8 cellular contexts compared by ENCODE assay signal in the genomic region with DNA sequence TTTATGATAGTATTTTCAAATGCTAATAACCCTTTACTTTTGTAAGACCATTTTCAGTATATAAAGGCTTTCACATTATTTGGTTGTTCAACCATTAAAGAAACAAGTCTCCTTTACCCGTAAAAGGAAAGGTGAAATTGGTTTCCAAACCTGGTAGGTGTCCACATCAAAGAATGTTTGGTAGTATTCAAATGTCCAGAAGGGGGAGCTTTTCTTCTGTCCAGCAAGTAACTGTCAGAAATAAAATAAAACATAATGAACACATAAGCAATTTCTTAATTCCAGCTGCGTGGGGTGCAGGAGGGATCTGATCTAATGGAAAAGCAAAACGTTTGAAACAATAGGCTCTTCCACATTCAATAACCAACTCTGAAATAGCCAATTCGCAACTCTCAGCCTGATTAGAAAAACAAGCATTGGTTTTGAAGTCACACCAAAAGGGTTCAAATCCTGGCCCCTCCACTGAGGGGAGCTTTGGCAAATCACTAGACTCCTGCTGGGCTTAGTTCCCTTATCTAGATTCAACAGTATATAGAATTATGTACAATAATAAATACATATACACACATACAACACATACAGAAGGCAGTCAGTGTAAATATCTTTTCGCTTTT. TPM values are rescaled to one million over a fixed set of nuclear protein-coding genes. Genes with fewer than 3 reads are reported as not detected.
DNase-seq lines count a peak whose midpoint lies in the region; ATAC-seq and TF ChIP-seq lines count a peak whose summit lies in the region.

No MANE protein-coding gene starts in this region.

- peaks cover 4% of the 10 kb centered on the region for H3K4me1 Mint-ChIP-seq in T-helper 17 cell

- H3K27me3 ChIP-seq in PC-9 (ENCODE audit: insufficient read depth, low read depth), result no peaks in the 10 kb centered on the region
- no peaks in the 10 kb centered on the region for H3K27me3 ChIP-seq in esophagus muscularis mucosa
- H3K27me3 ChIP-seq in gastrocnemius medialis, result no peaks in the 10 kb centered on the region

- H3K9me3 ChIP-seq in PC-9 (ENCODE audit: insufficient read depth, low read depth) (no peaks in the 10 kb centered on the region), esophagus muscularis mucosa (no peaks in the 10 kb centered on the region), gastrocnemius medialis (no peaks in the 10 kb centered on the region), T-helper 17 cell (ENCODE audit: control insufficient read depth, low read length, poor library complexity, severe bottlenecking) (no peaks in the 10 kb centered on the region)

- H3K36me3 Mint-ChIP-seq in T-helper 17 cell (ENCODE audit: low read depth), result peaks cover 5% of the 10 kb centered on the region

- H3K36me3 ChIP-seq in PC-9 (ENCODE audit: low read depth), result peaks cover 20% of the 10 kb centered on the region; the same call in 1 of the 2 replicates
- peaks cover 23 to 88% (median 69%) of the 10 kb centered on the region in 4 donors for H3K36me3 ChIP-seq in esophagus muscularis mucosa
- peaks cover 7 to 67% of the 10 kb centered on the region in 2 donors for H3K36me3 ChIP-seq in gastrocnemius medialis

- no peak for TF ChIP-seq EP300 in esophagus muscularis mucosa (IDR thresholded peaks at IDR 0.05)

- no TSS peak for BruUV-seq in PC-9 (replicated peaks; lab: Mats Ljungman, UMichigan)

- H3K27ac Mint-ChIP-seq in T-helper 17 cell, result no peak overlapping the region

- peak; percentile 67 for DNase-seq in CD1c-positive myeloid dendritic cell (ENCODE audit: extremely low spot score)
- DNase-seq in HEK293T (ENCODE audit: extremely low spot score), result peak; percentile 43
- DNase-seq in PC-9, result peak in 1 of 2 experiments; percentile 63
- no peak for DNase-seq in esophagus muscularis mucosa (ENCODE audit: extremely low spot score)
- DNase-seq in gastrocnemius medialis, result no peak
- DNase-seq in T-helper 17 cell, result no peak
- DNase-seq in activated gamma-delta T cell treated with Interleukin-2 at 50 U/mL for 16 hours, result no peak

- H3K4me3 Mint-ChIP-seq in T-helper 17 cell, result no peak overlapping the region

- WGBS in esophagus muscularis mucosa, result 46% methylated on average over 5 of the region's 5 CpGs

- H3K4me1 ChIP-seq in PC-9 (replicated peaks; ENCODE audit: insufficient read depth) (no peaks in the 10 kb centered on the region), esophagus muscularis mucosa (peaks cover 0 to 3% (median 0%) of the 10 kb centered on the region in 4 donors), gastrocnemius medialis (no peaks in the 10 kb centered on the region)

- no peak overlapping the region for H3K4me2 ChIP-seq in PC-9

- TF ChIP-seq POLR2A in esophagus muscularis mucosa (IDR thresholded peaks at IDR 0.05; ENCODE audit: low read depth) (no peak), gastrocnemius medialis (IDR thresholded peaks at IDR 0.05) (no peak)

- ATAC-seq in gastrocnemius medialis (no peak), GM18909 (IDR thresholded peaks at IDR 0.05; ENCODE audit: poor library complexity, unreplicated experiment) (no peak), T-helper 17 cell (no peak)

- H3K4me3 ChIP-seq in PC-9, result no peak overlapping the region
- no peak overlapping the region for H3K4me3 ChIP-seq in esophagus muscularis mucosa
- H3K4me3 ChIP-seq in gastrocnemius medialis, result no peak overlapping the region

- POLR2A ChIA-PET in HEK293T (lab: Yijun Ruan, JAX) (interaction anchor here (1.2 to 1.5 kb wide), 2 partner anchors 67 to 70 kb away, joined by 3 to 5 read pairs; a partner anchor contains a TSS), PC-9 (lab: Charles Lee; ENCODE audit: unreplicated experiment) (interaction anchor here (0.5 kb wide), 1 partner anchor 67 kb away, joined by 3 read pairs; a partner anchor contains a TSS)

- in situ Hi-C loops in gastrocnemius medialis (cut with MboI; ENCODE audit: low sequenced_read_pairs in 4 of 4), result no loop called here

- peak; percentile 83 for TF ChIP-seq CTCF in PC-9 (conservative IDR thresholded peaks at IDR 0.05)
- peak; percentile 54 to 59 (median 58) for TF ChIP-seq CTCF in esophagus muscularis mucosa (IDR thresholded peaks at IDR 0.05)
- TF ChIP-seq CTCF in gastrocnemius medialis (IDR thresholded peaks at IDR 0.05 in 4 of 5, conservative IDR thresholded peaks at IDR 0.05 in 1 of 5), result peak in 4 of 5 experiments; percentile 23 to 56 (median 39)

- no peaks in the 10 kb centered on the region for H3K27me3 Mint-ChIP-seq in T-helper 17 cell

- no peak overlapping the region for H3K27ac ChIP-seq in PC-9
- H3K27ac ChIP-seq in esophagus muscularis mucosa (replicated peaks in 1 of 4), result no peak overlapping the region
- no peak overlapping the region for H3K27ac ChIP-seq in gastrocnemius medialis

- intact Hi-C loops in PC-9 (cut with micrococcal nuclease; ENCODE audit: unreplicated experiment), result loop anchor here (1.0 to 5.0 kb wide), 2 partner anchors 71 to 934 kb away; no protein-coding TSS in a partner anchor
- intact Hi-C loops in esophagus muscularis mucosa (cut with DNase I), result loop anchor here (2.0 kb wide), 1 partner anchor 72 kb away; no protein-coding TSS in a partner anchor
- intact Hi-C loops in gastrocnemius medialis (cut with DNase I; ENCODE audit: low total_unique reads), result loop anchor here (1.0 kb wide), 1 partner anchor 71 kb away; no protein-coding TSS in a partner anchor

- H3K9me2 ChIP-seq in PC-9 (ENCODE audit: insufficient read depth), result no peaks in the 10 kb centered on the region

- no peaks in the 10 kb centered on the region for H4K20me1 ChIP-seq in PC-9 (ENCODE audit: insufficient read depth)

- no peaks in the 10 kb centered on the region for H3K79me2 ChIP-seq in PC-9 (ENCODE audit: low read depth)

- H2AFZ ChIP-seq in PC-9, result no peak overlapping the region

- H3F3A ChIP-seq in PC-9 (ENCODE audit: insufficient read depth, low read depth), result peaks cover 3% of the 10 kb centered on the region; the same call in 1 of the 2 replicates

- CTCF ChIA-PET in HEK293T (lab: Yijun Ruan, JAX), result interaction anchor here (0.7 to 2.2 kb wide), 15 partner anchors 9 to 112 kb away, joined by 3 to 15 read pairs (median 3); a partner anchor contains a TSS
- CTCF ChIA-PET in PC-9 (lab: Charles Lee), result interaction anchor here (0.6 to 1.1 kb wide), 5 partner anchors 18 to 81 kb away, joined by 3 to 5 read pairs (median 3); no protein-coding TSS in a partner anchor

TF ChIP-seq in HEK293T, 16 proteins besides CTCF, POLR2A, EP300 and RAD21:
- no peak for TF ChIP-seq CTBP1 (IDR thresholded peaks at IDR 0.05; ENCODE audit: borderline replicate concordance)
- TF ChIP-seq BHLHE40 (IDR thresholded peaks at IDR 0.05; ENCODE audit: borderline replicate concordance), result no peak
- no peak for TF ChIP-seq ZNF384 (IDR thresholded peaks at IDR 0.05)
- TF ChIP-seq FOXM1 (IDR thresholded peaks at IDR 0.05; ENCODE audit: borderline replicate concordance), result no peak
- TF ChIP-seq, protein P1, sequence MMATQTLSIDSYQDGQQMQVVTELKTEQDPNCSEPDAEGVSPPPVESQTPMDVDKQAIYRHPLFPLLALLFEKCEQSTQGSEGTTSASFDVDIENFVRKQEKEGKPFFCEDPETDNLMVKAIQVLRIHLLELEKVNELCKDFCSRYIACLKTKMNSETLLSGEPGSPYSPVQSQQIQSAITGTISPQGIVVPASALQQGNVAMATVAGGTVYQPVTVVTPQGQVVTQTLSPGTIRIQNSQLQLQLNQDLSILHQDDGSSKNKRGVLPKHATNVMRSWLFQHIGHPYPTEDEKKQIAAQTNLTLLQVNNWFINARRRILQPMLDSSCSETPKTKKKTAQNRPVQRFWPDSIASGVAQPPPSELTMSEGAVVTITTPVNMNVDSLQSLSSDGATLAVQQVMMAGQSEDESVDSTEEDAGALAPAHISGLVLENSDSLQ (IDR thresholded peaks at IDR 0.05), result peak; percentile 32; the same call in 1 of the 2 replicates
TF ChIP-seq in HEK293T: peak in this region for 1.

RNA-seq across cellular contexts. Expression of a gene that starts 11.0 kb away (rescaled TPM):
- 23.3 and 26.1 TPM in 2 replicates for total RNA-seq in PC-9 (2021)
- 10 to 100 TPM; 16.8 to 21.4 (median 19.7) TPM for total RNA-seq in esophagus muscularis mucosa
- 10 to 100 TPM; 18.8 to 34.8 (median 27.2) TPM for total RNA-seq in gastrocnemius medialis
- 10 to 100 TPM in 1 of 2 donors, 1 to 10 TPM in 1; 8.8 to 10.3 TPM for total RNA-seq in T-helper 17 cell

RNA-seq across cellular contexts. Expression of a gene that starts 15.4 kb away (rescaled TPM):
- total RNA-seq in PC-9 (2021) (not detected in 2 replicates), esophagus muscularis mucosa (not detected), gastrocnemius medialis (not detected), T-helper 17 cell (not detected)

RNA-seq across cellular contexts. Expression of a gene that starts 40.5 kb away (rescaled TPM):
- total RNA-seq in PC-9 (2021) (29.7 and 47.6 TPM in 2 replicates), esophagus muscularis mucosa (1 to 10 TPM; 5.6 to 8.3 (median 8.1) TPM), gastrocnemius medialis (10 to 100 TPM in 2 of 4 donors, 1 to 10 TPM in 2; 7.6 to 27.0 (median 9.5) TPM), T-helper 17 cell (1 to 10 TPM; 5.4 to 6.3 TPM)

Comparison
In these comparisons a context has a peak if more than half of its experiments do, and no peak if none do; other contexts are left out.
1. DNase-seq: peak in CD1c-positive myeloid dendritic cell (single experiment) and HEK293T (single experiment); none in esophagus muscularis mucosa (single experiment), gastrocnemius medialis (0 of 2), T-helper 17 cell (0 of 3) and activated gamma-delta T cell treated with Interleukin-2 at 50 U/mL for 16 hours (single experiment).
2. Peak in every context shown above with its lines, with median percentiles within 50 percentile points of each other: CTCF ChIP-seq.